ENCODE assay signal across 1 cellular context in the genomic region with DNA sequence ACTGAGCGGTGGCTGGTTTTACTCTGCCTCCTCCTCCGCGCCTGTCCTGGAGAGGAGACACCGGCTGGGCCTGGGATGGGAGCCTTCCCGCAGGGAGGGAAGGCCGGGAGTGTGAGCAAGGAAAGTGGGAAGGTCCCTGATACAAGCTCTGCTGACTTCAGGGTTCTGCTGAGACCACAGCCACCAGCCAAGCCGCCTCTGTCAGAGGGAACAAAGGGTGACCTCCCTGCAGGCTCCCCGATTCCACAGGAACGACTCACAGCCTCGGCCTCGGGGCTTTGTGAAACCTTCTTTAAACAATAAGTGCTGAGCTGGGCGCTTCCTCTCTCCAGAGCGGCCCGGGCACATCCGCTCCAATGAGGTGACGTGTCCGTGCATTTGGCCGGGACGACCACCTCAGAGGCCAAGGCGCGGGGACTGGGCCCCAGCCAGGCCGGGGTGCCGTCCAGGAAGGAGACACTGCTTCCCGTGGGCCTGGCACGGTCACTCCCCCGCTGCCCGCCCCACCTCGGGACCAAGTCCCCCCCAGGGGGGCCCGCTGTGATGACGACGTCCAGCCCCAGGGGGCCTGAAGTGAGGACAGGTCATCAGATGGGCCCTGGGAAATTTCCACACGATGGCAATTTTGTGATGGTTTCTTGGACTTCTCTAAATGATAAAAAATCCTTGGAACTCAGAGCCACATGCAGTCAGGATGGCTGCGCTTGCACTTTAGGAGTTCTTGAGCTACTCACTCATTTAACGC.
TF ChIP-seq lines count a peak whose summit lies in the region.

No MANE protein-coding gene starts in this region.

TF ChIP-seq in IMR-90, 13 proteins besides CTCF, POLR2A, EP300 and RAD21 (continued from another document):
- no peak for TF ChIP-seq ELK1 (IDR thresholded peaks at IDR 0.05; ENCODE audit: borderline replicate concordance, low read depth, low read length)
- no peak for TF ChIP-seq USF2 (IDR thresholded peaks at IDR 0.05; ENCODE audit: low read depth, low read length)
- TF ChIP-seq NFE2L2 (IDR thresholded peaks at IDR 0.05; ENCODE audit: low read depth, low read length): no peak
- TF ChIP-seq MXI1 (IDR thresholded peaks at IDR 0.05; ENCODE audit: borderline replicate concordance, low read depth, low read length): no peak
- 0 out of 2 replicates have a peak, but pooled peaks have one; percentile 3 for TF ChIP-seq SMC3 (IDR thresholded peaks at IDR 0.05; ENCODE audit: low read depth, low read length)
- TF ChIP-seq BHLHE40 (IDR thresholded peaks at IDR 0.05; ENCODE audit: low read depth, low read length): no peak
- TF ChIP-seq CHD1 (IDR thresholded peaks at IDR 0.05; ENCODE audit: low read depth, low read length): no peak
- TF ChIP-seq MAZ (IDR thresholded peaks at IDR 0.05; ENCODE audit: borderline replicate concordance, low read depth, low read length): peak; percentile 58; the same call in 1 of the 2 replicates
